In the genomic region with DNA sequence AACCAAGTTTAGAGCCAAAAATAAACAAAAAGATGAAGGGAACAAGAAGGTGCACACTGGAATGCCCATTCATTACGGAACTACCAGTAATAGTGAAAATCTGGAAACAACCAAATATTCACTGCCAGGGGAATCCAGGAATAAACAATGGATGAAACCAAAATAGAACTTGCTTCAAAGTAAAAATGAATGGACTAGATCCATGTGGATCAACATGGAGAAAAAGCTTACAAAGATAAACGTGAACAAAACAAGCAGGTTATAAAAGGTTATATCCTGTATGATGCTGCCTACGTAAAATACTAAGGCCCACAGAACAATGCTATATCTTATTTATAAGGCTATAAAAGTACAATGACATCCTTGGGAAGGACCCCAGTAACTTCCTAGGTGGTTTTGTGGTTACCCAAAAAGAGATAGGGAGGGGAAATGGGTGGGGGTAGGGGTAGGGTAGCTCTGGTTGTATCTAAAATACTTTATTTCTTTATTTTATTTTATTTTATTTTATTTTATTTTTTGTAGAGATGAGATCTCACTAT, we compare ENCODE assay signal across 31 cellular contexts. TPM values are rescaled to one million over a fixed set of nuclear protein-coding genes. Genes with fewer than 3 reads are reported as not detected.
"Had no signal": no experiment of that assay in that cellular context is flagged by ENCODE, and none has a peak within 500 bp of the region (broad histone marks: within the 10 kb centered on the region; RNA-seq: fewer than 3 reads in every experiment).

No MANE protein-coding gene starts in this region.

- H3K27ac Mint-ChIP-seq: effector memory CD8-positive, alpha-beta T cell; endodermal cell; mesothelial cell of epicardium had no signal

- H3K36me3 Mint-ChIP-seq: mesothelial cell of epicardium; naive thymus-derived CD8-positive, alpha-beta T cell had no signal

- H3K9me3 ChIP-seq: esophagus squamous epithelium, gastrocnemius medialis, left lung, lower lobe of right lung, mucosa of descending colon had no signal

- H3K27ac ChIP-seq: coronary artery, epithelial cell of prostate, esophagus squamous epithelium, gastrocnemius medialis, heart right ventricle, left lung, lower lobe of right lung had no signal

- H3K4me3 ChIP-seq: coronary artery, esophagus squamous epithelium, gastrocnemius medialis, heart right ventricle, left lung, lower lobe of right lung, mucosa of descending colon had no signal

- FAIRE-seq: colon, endometrium, islet of Langerhans, keratinocyte had no signal

- H3K4me1 ChIP-seq: gastrocnemius medialis had no signal

- H3K4me1 Mint-ChIP-seq: endodermal cell, mesothelial cell of epicardium had no signal

- H3K4me3 Mint-ChIP-seq: effector memory CD8-positive, alpha-beta T cell; endodermal cell; mesothelial cell of epicardium had no signal

- H3K9me3 Mint-ChIP-seq: effector memory CD8-positive, alpha-beta T cell; endodermal cell had no signal

- H3K36me3 ChIP-seq: esophagus squamous epithelium, gastrocnemius medialis, heart right ventricle, left lung, lower lobe of right lung had no signal

- ATAC-seq: effector memory CD8-positive, alpha-beta T cell; esophagus mucosa; gastrocnemius medialis; heart right ventricle; left cardiac atrium; left lung; left ventricle myocardium superior; lower lobe of right lung; mucosa of descending colon had no signal

- H3K27me3 ChIP-seq: gastrocnemius medialis, left lung had no signal

- DNase-seq: dermis blood vessel endothelial cell; effector CD8-positive, alpha-beta T cell; effector memory CD8-positive, alpha-beta T cell; endodermal cell; erythroblast; esophagus squamous epithelium; foreskin fibroblast; foreskin melanocyte; gastrocnemius medialis; glutamatergic neuron; heart right ventricle; hippocampal formation; left cardiac atrium; left lung; left ventricle myocardium superior; lower lobe of right lung; mesenchymal stem cell; mucosa of descending colon had no signal

RNA-seq across cellular contexts. Expression of gene CCL22, which starts 12.8 kb away (rescaled TPM):
- total RNA-seq: dermis blood vessel endothelial cell, endodermal cell, gastrocnemius medialis, glomerular endothelial cell, kidney epithelial cell, left ventricle myocardium superior, lung microvascular endothelial cell, mesenteric fat pad, mesothelial cell of epicardium had no signal
- polyA plus RNA-seq: keratinocyte; naive thymus-derived CD8-positive, alpha-beta T cell had no signal

RNA-seq across cellular contexts. Expression of gene CX3CL1, which starts 26.6 kb away (rescaled TPM):
- total RNA-seq: naive thymus-derived CD8-positive, alpha-beta T cell had no signal
- polyA plus RNA-seq: naive thymus-derived CD8-positive, alpha-beta T cell had no signal

RNA-seq across cellular contexts. Expression of gene CCL17, which starts 58.8 kb away (rescaled TPM):
- total RNA-seq: dermis blood vessel endothelial cell; endodermal cell; gastrocnemius medialis; glomerular endothelial cell; kidney epithelial cell; left cardiac atrium; left ventricle myocardium superior; lung microvascular endothelial cell; mesenteric fat pad; mesothelial cell of epicardium; mucosa of descending colon; naive thymus-derived CD8-positive, alpha-beta T cell had no signal
- polyA plus RNA-seq: keratinocyte; naive thymus-derived CD8-positive, alpha-beta T cell had no signal
